In genomic region chr3:45041666-45042065, GRCh38 we compare ENCODE assay signal across 1 cellular context.
TF ChIP-seq lines count a peak whose summit lies in the region.

No MANE protein-coding gene starts in this region.

TF ChIP-seq in A549, 52 proteins besides CTCF, POLR2A, EP300 and RAD21 (continued from another document):
- no peak for TF ChIP-seq HDAC2 (IDR thresholded peaks at IDR 0.05)
